12 cellular contexts compared by ENCODE assay signal in the genomic region with DNA sequence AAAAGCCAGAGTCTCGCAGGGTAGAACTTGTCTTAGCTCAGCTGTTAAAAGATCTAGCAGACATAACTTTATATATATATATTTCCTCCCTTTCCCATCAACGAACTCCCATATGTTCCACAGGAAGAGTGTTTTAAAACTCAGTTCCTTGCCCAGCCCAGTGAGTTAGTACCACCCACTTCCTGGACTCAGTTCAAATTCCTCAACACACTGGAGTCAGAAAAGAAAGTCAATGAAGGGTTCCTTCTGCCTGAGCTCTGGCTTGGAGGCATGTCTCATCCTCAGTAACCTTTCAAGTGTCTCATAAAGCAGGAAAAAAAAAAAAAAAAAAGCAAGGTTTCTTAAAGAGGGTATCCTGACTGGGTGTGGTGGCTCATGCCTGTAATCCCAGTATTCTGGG. TPM values are rescaled to one million over a fixed set of nuclear protein-coding genes. Genes with fewer than 3 reads are reported as not detected.
DNase-seq lines count a peak whose midpoint lies in the region; ATAC-seq and TF ChIP-seq lines count a peak whose summit lies in the region.
"Had no signal": no experiment of that assay in that cellular context is flagged by ENCODE, and none has a peak within 500 bp of the region (broad histone marks: within the 10 kb centered on the region; RNA-seq: fewer than 3 reads in every experiment).

No MANE protein-coding gene starts in this region.

- H3K27me3 Mint-ChIP-seq in T-helper 2 cell treated with Interferon-gamma antibody and Interleukin-4, amounts not matched to agents 5 μg/mL and 100 μg/mL, for 36 hours (ENCODE audit: low read depth): no peaks in the 10 kb centered on the region

- peaks cover 77% of the 10 kb centered on the region for H3K36me3 Mint-ChIP-seq in T-helper 2 cell treated with Interferon-gamma antibody and Interleukin-4, amounts not matched to agents 5 μg/mL and 100 μg/mL, for 36 hours (ENCODE audit: low read depth)
- peaks cover 24 to 72% of the 10 kb centered on the region in 2 donors for H3K36me3 Mint-ChIP-seq in activated naive CD4-positive, alpha-beta T cell treated with anti-CD3 and anti-CD28 coated beads, Interleukin-2, amount 50 U/mL, for 72 hours
- H3K36me3 Mint-ChIP-seq in stimulated activated effector memory CD8-positive, alpha-beta T cell treated with anti-CD3 and anti-CD28 coated beads, Interleukin-12 subunit alpha, Interleukin-12 subunit beta, amount 100 ng/mL, for 72 hours: peaks cover 100% of the 10 kb centered on the region

- H3K4me1 Mint-ChIP-seq in T-helper 2 cell treated with Interferon-gamma antibody and Interleukin-4, amounts not matched to agents 5 μg/mL and 100 μg/mL, for 36 hours (ENCODE audit: low read depth): peaks cover 54% of the 10 kb centered on the region
- peaks cover 76% of the 10 kb centered on the region for H3K4me1 Mint-ChIP-seq in stimulated activated effector memory CD8-positive, alpha-beta T cell treated with anti-CD3 and anti-CD28 coated beads, Interleukin-12 subunit alpha, Interleukin-12 subunit beta, amount 100 ng/mL, for 72 hours

- peaks cover 0 to 73% (median 35%) of the 10 kb centered on the region in 9 donors for H3K36me3 ChIP-seq in heart right ventricle

- H3K4me3 ChIP-seq in heart right ventricle: no peak overlapping the region
- H3K4me3 ChIP-seq: A549, thoracic aorta had no signal

- intact Hi-C loops in heart right ventricle (cut with DNase I): loop anchor here in 1 of 10 donors (5.0 kb wide), 1 partner anchor 184 kb away; the partner anchor contains the start of gene RPS27

- no peak for TF ChIP-seq CTCF in heart right ventricle (IDR thresholded peaks at IDR 0.05)

- H3K4me1 ChIP-seq in heart right ventricle: peaks cover 11 to 64% (median 57%) of the 10 kb centered on the region in 9 donors

- peak overlapping the region in 7 of 10 donors; percentile 7 to 74 (median 54) for H3K27ac ChIP-seq in heart right ventricle
- H3K27ac ChIP-seq: A549, thoracic aorta had no signal

- no peaks in the 10 kb centered on the region for H3K9me3 ChIP-seq in heart right ventricle
- H3K9me3 ChIP-seq: A549, thoracic aorta had no signal

- H3K4me3 Mint-ChIP-seq in T-helper 2 cell treated with Interferon-gamma antibody and Interleukin-4, amounts not matched to agents 5 μg/mL and 100 μg/mL, for 36 hours: peak overlapping the region; percentile 30
- peak overlapping the region; percentile 11 for H3K4me3 Mint-ChIP-seq in stimulated activated effector memory CD8-positive, alpha-beta T cell treated with anti-CD3 and anti-CD28 coated beads, Interleukin-12 subunit alpha, Interleukin-12 subunit beta, amount 100 ng/mL, for 72 hours

- DNase-seq in T-helper 2 cell treated with Interferon-gamma antibody and Interleukin-4, amounts not matched to agents 5 μg/mL and 100 μg/mL, for 36 hours (ENCODE audit: low spot score): no peak
- no peak for DNase-seq in T-helper 2 cell
- no peak for DNase-seq in activated naive CD4-positive, alpha-beta T cell treated with anti-CD3 and anti-CD28 coated beads, Interleukin-2, amount 50 U/mL, for 72 hours (ENCODE audit: low spot score in 2 of 2)
- peak in 1 of 2 donors; percentile 64 for DNase-seq in heart right ventricle
- DNase-seq in stimulated activated effector memory CD8-positive, alpha-beta T cell treated with anti-CD3 and anti-CD28 coated beads, Interleukin-12 subunit alpha, Interleukin-12 subunit beta, amount 100 ng/mL, for 72 hours (ENCODE audit: low spot score in 2 of 2): no peak
- DNase-seq in NCI-H2107 (lab: John Stamatoyannopoulos, UW): no peak
- DNase-seq in 8988T: no peak
- DNase-seq: NCI-H1105 had no signal

- no peaks in the 10 kb centered on the region for H3K27me3 ChIP-seq in heart right ventricle

- ATAC-seq in activated naive CD4-positive, alpha-beta T cell treated with anti-CD3 and anti-CD28 coated beads, Interleukin-2, amount 50 U/mL, for 72 hours: peak in 1 of 2 donors; percentile 43
- ATAC-seq in heart right ventricle (peak; percentile 43 to 79 (median 72)), GM21423 (IDR thresholded peaks at IDR 0.05; ENCODE audit: unreplicated experiment) (no peak)
- ATAC-seq in stimulated activated effector memory CD8-positive, alpha-beta T cell treated with anti-CD3 and anti-CD28 coated beads, Interleukin-12 subunit alpha, Interleukin-12 subunit beta, amount 100 ng/mL, for 72 hours: no peak

- 24 to 53% methylated on average over 2 of the region's 2 CpGs for WGBS in heart right ventricle, 2 donors

- H3K27ac Mint-ChIP-seq in T-helper 2 cell treated with Interferon-gamma antibody and Interleukin-4, amounts not matched to agents 5 μg/mL and 100 μg/mL, for 36 hours: no peak overlapping the region
- peak overlapping the region; percentile 63 to 67 for H3K27ac Mint-ChIP-seq in activated naive CD4-positive, alpha-beta T cell treated with anti-CD3 and anti-CD28 coated beads, Interleukin-2, amount 50 U/mL, for 72 hours
- peak overlapping the region; percentile 94 for H3K27ac Mint-ChIP-seq in stimulated activated effector memory CD8-positive, alpha-beta T cell treated with anti-CD3 and anti-CD28 coated beads, Interleukin-12 subunit alpha, Interleukin-12 subunit beta, amount 100 ng/mL, for 72 hours

- H3K9me3 Mint-ChIP-seq in T-helper 2 cell treated with Interferon-gamma antibody and Interleukin-4, amounts not matched to agents 5 μg/mL and 100 μg/mL, for 36 hours: no peaks in the 10 kb centered on the region
- no peaks in the 10 kb centered on the region for H3K9me3 Mint-ChIP-seq in activated naive CD4-positive, alpha-beta T cell treated with anti-CD3 and anti-CD28 coated beads, Interleukin-2, amount 50 U/mL, for 72 hours
- no peaks in the 10 kb centered on the region for H3K9me3 Mint-ChIP-seq in stimulated activated effector memory CD8-positive, alpha-beta T cell treated with anti-CD3 and anti-CD28 coated beads, Interleukin-12 subunit alpha, Interleukin-12 subunit beta, amount 100 ng/mL, for 72 hours

RNA-seq across cellular contexts. Expression of gene TPM3, which starts 15.6 kb away (rescaled TPM):
- total RNA-seq in activated naive CD4-positive, alpha-beta T cell treated with anti-CD3 and anti-CD28 coated beads, Interleukin-2, amount 50 U/mL, for 72 hours: 100 to 1,000 TPM; 373 to 610 TPM
- total RNA-seq in heart right ventricle: 100 to 1,000 TPM in 7 of 10 donors, 10 to 100 TPM in 3; 75.2 to 345 (median 129) TPM
- polyA plus RNA-seq in heart right ventricle: 10 to 100 TPM; 85.9 to 97.6 TPM

RNA-seq across cellular contexts. Expression of gene NUP210L, which starts 21.5 kb away (rescaled TPM):
- total RNA-seq in activated naive CD4-positive, alpha-beta T cell treated with anti-CD3 and anti-CD28 coated beads, Interleukin-2, amount 50 U/mL, for 72 hours: under 1 TPM; 0.10 to 0.11 TPM
- total RNA-seq in heart right ventricle: under 1 TPM in 4 of 10 donors, not detected in 6; 0.07 to 0.45 (median 0.18) TPM
- under 1 TPM; 0.01 to 0.07 TPM for polyA plus RNA-seq in heart right ventricle
- polyA plus RNA-seq: A549 had no signal

RNA-seq across cellular contexts. Expression of gene CFAP141, which starts 29.8 kb away (rescaled TPM):
- not detected for total RNA-seq in activated naive CD4-positive, alpha-beta T cell treated with anti-CD3 and anti-CD28 coated beads, Interleukin-2, amount 50 U/mL, for 72 hours
- total RNA-seq in heart right ventricle: 1 to 10 TPM in 2 of 10 donors, under 1 TPM in 1, not detected in 7; 0.76 to 1.1 (median 1.1) TPM
- polyA plus RNA-seq in heart right ventricle: under 1 TPM in 1 of 2 donors, not detected in 1; 0.22 TPM
- total RNA-seq: mononuclear cell, thoracic aorta had no signal
- polyA plus RNA-seq: A549 had no signal

RNA-seq across cellular contexts. Expression of gene UBAP2L, which starts 44.4 kb away (rescaled TPM):
- 100 to 1,000 TPM; 188 to 240 TPM for total RNA-seq in activated naive CD4-positive, alpha-beta T cell treated with anti-CD3 and anti-CD28 coated beads, Interleukin-2, amount 50 U/mL, for 72 hours
- 100 to 1,000 TPM; 103 to 135 (median 112) TPM for total RNA-seq in heart right ventricle
- polyA plus RNA-seq in heart right ventricle: 10 to 100 TPM; 55.2 to 61.8 TPM

Comparison
In these comparisons a context has a peak if more than half of its experiments do, and no peak if none do; other contexts are left out.
1. ATAC-seq: peak in heart right ventricle (8 of 8); none in stimulated activated effector memory CD8-positive, alpha-beta T cell treated with anti-CD3 and anti-CD28 coated beads, Interleukin-12 subunit alpha, Interleukin-12 subunit beta, amount 100 ng/mL, for 72 hours (single experiment) and GM21423 (single experiment).